18 cellular contexts compared by ENCODE assay signal in genomic region chr12:22116376-22116775, GRCh38.
"Had no signal": no experiment of that assay in that cellular context is flagged by ENCODE, and none has a peak within 500 bp of the region (broad histone marks: within the 10 kb centered on the region; RNA-seq: fewer than 3 reads in every experiment).

No MANE protein-coding gene starts in this region.

- H3K4me2 ChIP-seq: KMS-11, PC-9, SK-N-SH had no signal

- H3K27me3 Mint-ChIP-seq: activated CD4-positive, alpha-beta memory T cell treated with anti-CD3 and anti-CD28 coated beads, Interleukin-2, amount 10 ng/mL, durations not matched to agents 7 days and 5 days; activated CD4-positive, alpha-beta T cell treated with anti-CD3 and anti-CD28 coated beads, Interleukin-2, amount 10 ng/mL, durations not matched to agents 7 days and 5 days; activated naive CD4-positive, alpha-beta T cell treated with anti-CD3 and anti-CD28 coated beads, Interleukin-2, amount 50 U/mL, for 24 hours had no signal

- H3K9me2 ChIP-seq: SK-N-SH had no signal

- H3K9me3 Mint-ChIP-seq: activated CD4-positive, alpha-beta memory T cell treated with anti-CD3 and anti-CD28 coated beads, Interleukin-2, amount 10 ng/mL, durations not matched to agents 7 days and 5 days; activated CD4-positive, alpha-beta T cell treated with anti-CD3 and anti-CD28 coated beads, Interleukin-2, amount 10 ng/mL, durations not matched to agents 7 days and 5 days; activated naive CD4-positive, alpha-beta T cell treated with anti-CD3 and anti-CD28 coated beads, Interleukin-2, amount 50 U/mL, for 24 hours had no signal

- H3K27ac ChIP-seq: coronary artery, KMS-11, PC-9, VCaP had no signal

- DNase-seq: activated CD4-positive, alpha-beta memory T cell treated with anti-CD3 and anti-CD28 coated beads, Interleukin-2, amount 10 ng/mL, durations not matched to agents 7 days and 5 days; activated CD4-positive, alpha-beta T cell treated with anti-CD3 and anti-CD28 coated beads, Interleukin-2, amount 10 ng/mL, durations not matched to agents 7 days and 5 days; activated CD4-positive, CD25-positive, alpha-beta regulatory T cell; activated CD8-positive, alpha-beta memory T cell treated with anti-CD3 and anti-CD28 coated beads, Interleukin-2, amount 50 U/mL, for 4 hours; aorta; NCI-H1092; NCI-H1417; NCI-H1930; NCI-H345; NCI-H510A treated with DMSO at 0.1 percent for 48 hours; NCI-H69; PC-9; SK-N-SH; T-helper 1 cell had no signal

- H3K4me3 Mint-ChIP-seq: activated CD4-positive, alpha-beta memory T cell treated with anti-CD3 and anti-CD28 coated beads, Interleukin-2, amount 10 ng/mL, durations not matched to agents 7 days and 5 days; activated CD4-positive, alpha-beta T cell treated with anti-CD3 and anti-CD28 coated beads, Interleukin-2, amount 10 ng/mL, durations not matched to agents 7 days and 5 days; activated naive CD4-positive, alpha-beta T cell treated with anti-CD3 and anti-CD28 coated beads, Interleukin-2, amount 50 U/mL, for 24 hours had no signal

- H3K27ac Mint-ChIP-seq: activated CD4-positive, alpha-beta memory T cell treated with anti-CD3 and anti-CD28 coated beads, Interleukin-2, amount 10 ng/mL, durations not matched to agents 7 days and 5 days; activated CD4-positive, alpha-beta T cell treated with anti-CD3 and anti-CD28 coated beads, Interleukin-2, amount 10 ng/mL, durations not matched to agents 7 days and 5 days; activated naive CD4-positive, alpha-beta T cell treated with anti-CD3 and anti-CD28 coated beads, Interleukin-2, amount 50 U/mL, for 24 hours had no signal

- H3K4me1 Mint-ChIP-seq: activated CD4-positive, alpha-beta memory T cell treated with anti-CD3 and anti-CD28 coated beads, Interleukin-2, amount 10 ng/mL, durations not matched to agents 7 days and 5 days; activated CD4-positive, alpha-beta T cell treated with anti-CD3 and anti-CD28 coated beads, Interleukin-2, amount 10 ng/mL, durations not matched to agents 7 days and 5 days; activated naive CD4-positive, alpha-beta T cell treated with anti-CD3 and anti-CD28 coated beads, Interleukin-2, amount 50 U/mL, for 24 hours had no signal

- H3K4me3 ChIP-seq: coronary artery, PC-9 had no signal

- H2AFZ ChIP-seq: PC-9 had no signal

- H3K9ac ChIP-seq: KMS-11, SK-N-SH had no signal

- H3K9me3 ChIP-seq: SK-N-SH had no signal
